In genomic region chr2:230751062-230751461, GRCh38 we compare ENCODE assay signal across 2 cellular contexts.
TF ChIP-seq lines count a peak whose summit lies in the region.

No MANE protein-coding gene starts in this region.

TF ChIP-seq in GM12878, 131 proteins besides CTCF, POLR2A, EP300 and RAD21:
- TF ChIP-seq ATF2 (IDR thresholded peaks at IDR 0.05; ENCODE audit: low read length) (peak; percentile 50; the same call in 1 of the 2 replicates), TCF12 (IDR thresholded peaks at IDR 0.05; ENCODE audit: low read depth, low read length) (no peak), JUNB (IDR thresholded peaks at IDR 0.05) (peak; percentile 20; the same call in 1 of the 2 replicates), RUNX3 (IDR thresholded peaks at IDR 0.05; ENCODE audit: low read length) (peak; percentile 78), BCL11A (IDR thresholded peaks at IDR 0.05; ENCODE audit: low read depth, low read length) (no peak), SMARCA5 (IDR thresholded peaks at IDR 0.05) (no peak), STAT3 (IDR thresholded peaks at IDR 0.05; ENCODE audit: low read depth, low read length) (0 out of 2 replicates have a peak, but pooled peaks have one; percentile 20), NFIC (IDR thresholded peaks at IDR 0.05; ENCODE audit: low read depth, low read length) (0 out of 2 replicates have a peak, but pooled peaks have one; percentile 16), ATF7 (IDR thresholded peaks at IDR 0.05; ENCODE audit: low read depth) (peak; percentile 25; the same call in 1 of the 2 replicates)

TF ChIP-seq in WTC11, 78 proteins besides CTCF, POLR2A, EP300 and RAD21 (continued from another document):
- TF ChIP-seq HMGXB4 (CRISPR knock-in tag; IDR thresholded peaks at IDR 0.05) (no peak), CREB1 (CRISPR knock-in tag; IDR thresholded peaks at IDR 0.05) (no peak)
